In genomic region chrX:102339312-102340298, GRCh38 we compare ENCODE assay signal across 11 cellular contexts.
DNase-seq lines count a peak whose midpoint lies in the region; ATAC-seq and TF ChIP-seq lines count a peak whose summit lies in the region.
"Had no signal": no experiment of that assay in that cellular context is flagged by ENCODE, and none has a peak within 500 bp of the region (broad histone marks: within the 10 kb centered on the region; RNA-seq: fewer than 3 reads in every experiment).

No MANE protein-coding gene starts in this region.

- no peak overlapping the region for H3K23ac ChIP-seq in neuronal stem cell (ENCODE audit: low read depth, low read length, poor library complexity)

- H3K4me3 ChIP-seq in neuronal stem cell (ENCODE audit: low read length in 2 of 2) (no peak overlapping the region), gastroesophageal sphincter (no peak overlapping the region)

- H3K27ac ChIP-seq in neuronal stem cell (replicated peaks; ENCODE audit: low read length) (no peak overlapping the region), gastroesophageal sphincter (no peak overlapping the region)

- H3K27ac Mint-ChIP-seq in activated CD4-positive, alpha-beta T cell treated with anti-CD3 and anti-CD28 coated beads, Interleukin-2, amount 10 ng/mL, durations not matched to agents 24 days and 14 days = no peak overlapping the region

- peaks cover 1% of the 10 kb centered on the region for H3K27me3 Mint-ChIP-seq in activated CD4-positive, alpha-beta T cell treated with anti-CD3 and anti-CD28 coated beads, Interleukin-2, amount 10 ng/mL, durations not matched to agents 24 days and 14 days

- no peak overlapping the region for H2BK5ac ChIP-seq in neuronal stem cell (ENCODE audit: low read length)

- H2BK120ac ChIP-seq in neuronal stem cell (ENCODE audit: low read depth, low read length) = no peak overlapping the region

- H2AK5ac ChIP-seq in neuronal stem cell (ENCODE audit: low read depth, low read length) = no peak overlapping the region

- H4K8ac ChIP-seq in neuronal stem cell (ENCODE audit: low read depth, low read length) = no peak overlapping the region

- H3K9me3 ChIP-seq in neuronal stem cell (replicated peaks in 1 of 2; ENCODE audit: control insufficient read depth in 2 of 2, insufficient read depth in 1 of 2, low read depth in 1 of 2, low read length in 2 of 2) (no peaks in the 10 kb centered on the region), gastroesophageal sphincter (no peaks in the 10 kb centered on the region)

- H2AFZ ChIP-seq in neuronal stem cell (ENCODE audit: low read length) = peak overlapping the region; percentile 38

- H3K4me1 Mint-ChIP-seq in activated CD4-positive, alpha-beta T cell treated with anti-CD3 and anti-CD28 coated beads, Interleukin-2, amount 10 ng/mL, durations not matched to agents 24 days and 14 days = no peaks in the 10 kb centered on the region

- no peak overlapping the region for H3K4ac ChIP-seq in neuronal stem cell (ENCODE audit: low read length)

- no peak overlapping the region for H3K9ac ChIP-seq in neuronal stem cell (ENCODE audit: low read depth, low read length, poor library complexity)

- H2BK15ac ChIP-seq in neuronal stem cell (ENCODE audit: low read length) = no peak overlapping the region

- no peak for TF ChIP-seq POLR2A in gastroesophageal sphincter (IDR thresholded peaks at IDR 0.05)

- no CpG with 5 or more reads among the region's 19 CpGs for WGBS in neuronal stem cell (ENCODE audit: extremely low coverage in 2 of 2, insufficient read length in 2 of 2, insufficient replicate concordance in 1 of 2), 2 donors
- WGBS in gastroesophageal sphincter (ENCODE audit: low coverage in 1 of 2), 2 donors = 80 to 100% methylated on average over 1 to 3 of the region's 19 CpGs

- H3K79me1 ChIP-seq in neuronal stem cell (ENCODE audit: low read depth, low read length) = no peaks in the 10 kb centered on the region

- H3K36me3 Mint-ChIP-seq in activated CD4-positive, alpha-beta T cell treated with anti-CD3 and anti-CD28 coated beads, Interleukin-2, amount 10 ng/mL, durations not matched to agents 24 days and 14 days (ENCODE audit: low read depth) = no peaks in the 10 kb centered on the region

- DNase-seq in activated CD4-positive, alpha-beta T cell treated with anti-CD3 and anti-CD28 coated beads, Interleukin-2, amount 10 ng/mL, durations not matched to agents 24 days and 14 days = peak; percentile 51
- DNase-seq in activated CD4-positive, alpha-beta T cell treated with anti-CD3 and anti-CD28 coated beads for 4 hours = no peak
- peak; percentile 5 for DNase-seq in activated naive CD4-positive, alpha-beta T cell treated with anti-CD3 and anti-CD28 coated beads, Interleukin-2, amount 50 U/mL, for 16 hours
- DNase-seq in neuronal stem cell (ENCODE audit: low spot score) (no peak), NCI-H1694 treated with DMSO at 0.1 percent for 48 hours (lab: John Stamatoyannopoulos, UW) (no peak)
- no peak for DNase-seq in activated CD8-positive, alpha-beta memory T cell treated with anti-CD3 and anti-CD28 coated beads for 24 hours
- DNase-seq: activated gamma-delta T cell, NCI-H1092 treated with DMSO at 0.1 percent for 48 hours, T-helper 9 cell had no signal

- no peak overlapping the region for H3K14ac ChIP-seq in neuronal stem cell (ENCODE audit: low read length)

- no peak overlapping the region for H4K91ac ChIP-seq in neuronal stem cell (ENCODE audit: low read depth, low read length, poor library complexity)

- no peaks in the 10 kb centered on the region for H3K9me3 Mint-ChIP-seq in activated CD4-positive, alpha-beta T cell treated with anti-CD3 and anti-CD28 coated beads, Interleukin-2, amount 10 ng/mL, durations not matched to agents 24 days and 14 days

- no peaks in the 10 kb centered on the region for H3K27me3 ChIP-seq in neuronal stem cell (ENCODE audit: control insufficient read depth in 3 of 3, insufficient read depth in 3 of 3, low read depth in 1 of 3, low read length in 3 of 3)
- H3K27me3 ChIP-seq in gastroesophageal sphincter = no peaks in the 10 kb centered on the region

- intact Hi-C loops in activated CD4-positive, alpha-beta T cell treated with anti-CD3 and anti-CD28 coated beads, Interleukin-2, amount 10 ng/mL, durations not matched to agents 24 days and 14 days (cut with micrococcal nuclease) = no loop called here

- H2BK12ac ChIP-seq in neuronal stem cell (ENCODE audit: low read length) = no peak overlapping the region

- no peaks in the 10 kb centered on the region for H3K4me1 ChIP-seq in neuronal stem cell (ENCODE audit: control insufficient read depth in 2 of 2, insufficient read depth in 1 of 2, low read depth in 1 of 2, low read length in 2 of 2)
- no peaks in the 10 kb centered on the region for H3K4me1 ChIP-seq in gastroesophageal sphincter

- TF ChIP-seq CTCF in gastroesophageal sphincter (IDR thresholded peaks at IDR 0.05) = no peak

- no peak overlapping the region for H3K4me2 ChIP-seq in neuronal stem cell (ENCODE audit: insufficient read depth, low read length, poor library complexity, severe bottlenecking)

- H3K18ac ChIP-seq in neuronal stem cell (ENCODE audit: low read length) = no peak overlapping the region

- no peaks in the 10 kb centered on the region for H3K36me3 ChIP-seq in neuronal stem cell (replicated peaks in 1 of 2; ENCODE audit: control insufficient read depth in 2 of 2, insufficient read depth in 2 of 2, low read length in 2 of 2)
- no peaks in the 10 kb centered on the region for H3K36me3 ChIP-seq in gastroesophageal sphincter

- ATAC-seq in GM19463 (IDR thresholded peaks at IDR 0.05; ENCODE audit: unreplicated experiment) (peak; percentile 78), gastroesophageal sphincter (no peak)

- no peak overlapping the region for H3K4me3 Mint-ChIP-seq in activated CD4-positive, alpha-beta T cell treated with anti-CD3 and anti-CD28 coated beads, Interleukin-2, amount 10 ng/mL, durations not matched to agents 24 days and 14 days

- no peak for TF ChIP-seq EP300 in gastroesophageal sphincter (IDR thresholded peaks at IDR 0.05)

Comparison
In these comparisons a context has a peak if more than half of its experiments do, and no peak if none do; other contexts are left out.
1. DNase-seq: peak in activated CD4-positive, alpha-beta T cell treated with anti-CD3 and anti-CD28 coated beads, Interleukin-2, amount 10 ng/mL, durations not matched to agents 24 days and 14 days (single experiment) and activated naive CD4-positive, alpha-beta T cell treated with anti-CD3 and anti-CD28 coated beads, Interleukin-2, amount 50 U/mL, for 16 hours (single experiment); none in activated CD4-positive, alpha-beta T cell treated with anti-CD3 and anti-CD28 coated beads for 4 hours (0 of 2), neuronal stem cell (single experiment), NCI-H1694 treated with DMSO at 0.1 percent for 48 hours (single experiment) and activated CD8-positive, alpha-beta memory T cell treated with anti-CD3 and anti-CD28 coated beads for 24 hours (single experiment).